Comparison of ENCODE assay signal across 10 cellular contexts in genomic region chr17:37742762-37743611, GRCh38. TPM values are rescaled to one million over a fixed set of nuclear protein-coding genes. Genes with fewer than 3 reads are reported as not detected.
A peak's percentile ranks its signal among the peaks of the same experiment; 100 is the strongest.
DNase-seq lines count a peak whose midpoint lies in the region; ATAC-seq, FAIRE-seq and TF ChIP-seq lines count a peak whose summit lies in the region.
"Had no signal": no experiment of that assay in that cellular context is flagged by ENCODE, and none has a peak within 500 bp of the region (broad histone marks: within the 10 kb centered on the region; RNA-seq: fewer than 3 reads in every experiment).

No MANE protein-coding gene starts in this region.

- H3K56ac ChIP-seq in mesendoderm (ENCODE audit: low read length) = peak overlapping the region; percentile 82

- H3K9me3 ChIP-seq in A549 = no peaks in the 10 kb centered on the region

- DNase-seq in A549 (ENCODE audit: low read depth in 1 of 2, low spot score in 1 of 2) (peak; percentile 55 to 69), H7 (peak; percentile 84), astrocyte of the hippocampus (ENCODE audit: low read depth, low spot score) (peak; percentile 26), mesendoderm (peak; percentile 54), NCI-H1436 (lab: John Stamatoyannopoulos, UW) (no peak)
- DNase-seq: cerebellar nuclear complex, NCI-H226 had no signal

- peaks cover 98% of the 10 kb centered on the region for H3K27me3 ChIP-seq in H7 (ENCODE audit: control insufficient read depth, insufficient read depth, low read length)
- peaks cover 68% of the 10 kb centered on the region for H3K27me3 ChIP-seq in mesendoderm (ENCODE audit: insufficient read depth, low read length, poor library complexity)

- TF ChIP-seq RAD21 in A549 (conservative IDR thresholded peaks at IDR 0.05 in 1 of 2, IDR thresholded peaks at IDR 0.05 in 1 of 2) = no peak; a peak in 2 of 5 replicates

- TF ChIP-seq POLR2A in A549 (IDR thresholded peaks at IDR 0.05; ENCODE audit: low read length) = no peak; the same call in 1 of the 2 replicates

- H3K27ac ChIP-seq in A549 (peak overlapping the region; percentile 81 to 94), mesendoderm (ENCODE audit: low read depth, low read length) (no peak overlapping the region)

- no peak for FAIRE-seq in A549 (lab: Jason Lieb, UNC)

- ATAC-seq in A549 (peak; percentile 36 to 49), HG02981 (IDR thresholded peaks at IDR 0.05; ENCODE audit: unreplicated experiment) (no peak), GM18868 (IDR thresholded peaks at IDR 0.05; ENCODE audit: unreplicated experiment) (no peak), GM21381 (IDR thresholded peaks at IDR 0.05; ENCODE audit: unreplicated experiment) (no peak)

- peak overlapping the region; percentile 16 for H3K18ac ChIP-seq in mesendoderm (ENCODE audit: low read length)

- peak overlapping the region; percentile 75 for H3K9ac ChIP-seq in mesendoderm (ENCODE audit: low read length)

- H4K5ac ChIP-seq in mesendoderm (ENCODE audit: low read length) = no peak overlapping the region

- peaks cover 45% of the 10 kb centered on the region for H3K4me1 ChIP-seq in A549
- peaks cover 2% of the 10 kb centered on the region for H3K4me1 ChIP-seq in mesendoderm (ENCODE audit: control insufficient read depth, low read depth, low read length)

- no peaks in the 10 kb centered on the region for H3K79me1 ChIP-seq in mesendoderm (ENCODE audit: low read length)

- TF ChIP-seq CTCF in A549 (IDR thresholded peaks at IDR 0.05) = no peak; the same call in 2 of the 3 replicates

- CTCF ChIA-PET in A549 (lab: Yijun Ruan, JAX) = interaction anchor here (0.9 to 6.6 kb wide), 9 partner anchors 19 to 94 kb away, joined by 3 to 137 read pairs (median 15); no protein-coding TSS in a partner anchor

- H3K23ac ChIP-seq in mesendoderm (ENCODE audit: low read length) = no peak overlapping the region

- H3K79me2 ChIP-seq in mesendoderm (ENCODE audit: control insufficient read depth, insufficient read depth, low read length) = no peaks in the 10 kb centered on the region

- H2BK120ac ChIP-seq in mesendoderm (ENCODE audit: low read depth, low read length) = no peak overlapping the region

- peak overlapping the region; percentile 56 for H3K4ac ChIP-seq in mesendoderm (ENCODE audit: low read depth, low read length)

- H3K4me2 ChIP-seq in A549 = peak overlapping the region; percentile 90
- peak overlapping the region; percentile 87 for H3K4me2 ChIP-seq in mesendoderm (ENCODE audit: low read length)

- no peak overlapping the region for H2BK15ac ChIP-seq in mesendoderm (replicated peaks; ENCODE audit: low read depth)

- H3K36me3 ChIP-seq in H7 (replicated peaks; ENCODE audit: control insufficient read depth, insufficient read depth, low read length) (no peaks in the 10 kb centered on the region), mesendoderm (ENCODE audit: control insufficient read depth, insufficient read depth, low read length) (no peaks in the 10 kb centered on the region)

- POLR2A ChIA-PET in A549 (lab: Yijun Ruan, JAX) = no interaction called here

- peak overlapping the region; percentile 67 for H3K4me3 ChIP-seq in A549
- H3K4me3 ChIP-seq in H7 (ENCODE audit: insufficient read depth, low read depth, low read length) = peak overlapping the region; percentile 54
- H3K4me3 ChIP-seq in mesendoderm (ENCODE audit: low read length) = peak overlapping the region; percentile 48

- no peak overlapping the region for H2AK5ac ChIP-seq in mesendoderm (ENCODE audit: low read length)

- TF ChIP-seq EP300 in A549 (IDR thresholded peaks at IDR 0.05) = no peak

- WGBS in A549 (ENCODE audit: missing lambda C conversion rate) = under 1% methylated on average over 66 of the region's 76 CpGs
- no CpG with 5 or more reads among the region's 76 CpGs for WGBS in mesendoderm (ENCODE audit: extremely low coverage, insufficient coverage, low lambda C conversion rate)

- no peak overlapping the region for H2BK5ac ChIP-seq in mesendoderm (ENCODE audit: low read length)

- no peak overlapping the region for H4K8ac ChIP-seq in mesendoderm (ENCODE audit: low read depth, low read length)

TF ChIP-seq in A549, 52 proteins besides CTCF, POLR2A, EP300 and RAD21:
- TF ChIP-seq EHF (CRISPR knock-in tag; IDR thresholded peaks at IDR 0.05) (0 out of 2 replicates have a peak, but pooled peaks have one; percentile 12), FOSL2 (IDR thresholded peaks at IDR 0.05) (no peak), FOSL2 (CRISPR knock-in tag; IDR thresholded peaks at IDR 0.05) (peak; percentile 10; the same call in 1 of the 2 replicates), CHD2 (IDR thresholded peaks at IDR 0.05; ENCODE audit: low read length, partially characterized antibody) (peak; percentile 69), MAX (IDR thresholded peaks at IDR 0.05) (peak; percentile 80), MAFK (IDR thresholded peaks at IDR 0.05; ENCODE audit: partially characterized antibody) (no peak), RNF2 (IDR thresholded peaks at IDR 0.05; ENCODE audit: borderline replicate concordance, low read depth) (peak; percentile 39; the same call in 1 of the 2 replicates), HMGXB4 (CRISPR knock-in tag; IDR thresholded peaks at IDR 0.05; ENCODE audit: borderline replicate concordance) (0 out of 2 replicates have a peak, but pooled peaks have one; percentile 46), HES2 (IDR thresholded peaks at IDR 0.05) (no peak), ZC3H11A (IDR thresholded peaks at IDR 0.05) (no peak), ESRRA (IDR thresholded peaks at IDR 0.05; ENCODE audit: borderline replicate concordance, low read length) (no peak; the same call in 1 of the 2 replicates)
TF ChIP-seq in A549: peak in this region for 6.

RNA-seq across cellular contexts. Expression of gene HNF1B, which starts 1.9 kb away (rescaled TPM):
- 13.3 and 17.0 TPM in 2 replicates for polyA plus RNA-seq in A549 (2011; rRNA removed)
- 14.1 and 16.8 TPM in 2 replicates for polyA plus RNA-seq in A549 (2012; cell fraction: cytosol; rRNA removed)
- polyA plus RNA-seq in A549 (2012; cell fraction: nucleus; rRNA removed) = 20.1 and 21.2 TPM in 2 replicates
- polyA plus RNA-seq in A549 (2017; fragmentation: RNase III; extraction: RNeasy Plus Mini Kit Qiagen cat#74134 plus additional on column Dnase treatment) = 19.5 to 21.3 TPM (median 20.8 TPM) in 3 replicates
- polyA minus RNA-seq in A549 (2011; rRNA and poly(A)+ RNA removed) = 23.9 and 28.2 TPM in 2 replicates
- total RNA-seq in H7 (2014; rRNA removed; shearing (Covaris generic)) = 0.30 and 1.1 TPM in 2 replicates
- 0.24 TPM for polyA plus RNA-seq in mesendoderm (2013, experiment 1 of 2)
- polyA plus RNA-seq in mesendoderm (2013, experiment 2 of 2) = 0.22 TPM

Comparison
In these comparisons a context has a peak if more than half of its experiments do, and no peak if none do; other contexts are left out.
1. ATAC-seq: peak in A549 (2 of 2); none in HG02981 (single experiment), GM18868 (single experiment) and GM21381 (single experiment).
2. Peak in every context shown above with its lines, with median percentiles within 50 percentile points of each other: H3K4me3 ChIP-seq.